In genomic region chr7:74418076-74418475, GRCh38 we compare ENCODE assay signal across 11 cellular contexts. TPM values are rescaled to one million over a fixed set of nuclear protein-coding genes. Genes with fewer than 3 reads are reported as not detected.
"Had no signal": no experiment of that assay in that cellular context is flagged by ENCODE, and none has a peak within 500 bp of the region (broad histone marks: within the 10 kb centered on the region; RNA-seq: fewer than 3 reads in every experiment).

No MANE protein-coding gene starts in this region.

- H3K36me3 Mint-ChIP-seq: activated naive CD8-positive, alpha-beta T cell; memory B cell; naive thymus-derived CD8-positive, alpha-beta T cell had no signal

- H3K36me3 ChIP-seq: colonic mucosa, esophagus muscularis mucosa, left ventricle myocardium inferior, prostate gland, sigmoid colon had no signal

- H3K4me1 ChIP-seq: colonic mucosa, prostate gland had no signal

- H3K9me3 ChIP-seq: colonic mucosa, esophagus muscularis mucosa, left ventricle myocardium inferior, prostate gland, sigmoid colon had no signal

- H3K4me3 ChIP-seq: colonic mucosa, esophagus muscularis mucosa, left ventricle myocardium inferior, prostate gland, sigmoid colon had no signal

- H3K27ac Mint-ChIP-seq: activated B cell treated with CpG ODN at 0.5 μM for 24 hours; activated CD8-positive, alpha-beta T cell treated with anti-CD3 and anti-CD28 coated beads for 36 hours; activated naive CD8-positive, alpha-beta T cell; memory B cell; T-helper 1 cell treated with Interleukin-12 subunit alpha and Interleukin-12 subunit beta and Interleukin-4 antibody, amounts not matched to agents 30 μg/mL and 1 μg/mL, for 36 hours had no signal

- H3K4me1 Mint-ChIP-seq: activated B cell treated with CpG ODN at 0.5 μM for 24 hours had no signal

- H3K27me3 ChIP-seq: colonic mucosa, sigmoid colon had no signal

- H3K4me3 Mint-ChIP-seq: activated B cell treated with CpG ODN at 0.5 μM for 24 hours; activated CD8-positive, alpha-beta T cell treated with anti-CD3 and anti-CD28 coated beads for 36 hours; activated naive CD8-positive, alpha-beta T cell; memory B cell; naive thymus-derived CD8-positive, alpha-beta T cell; T-helper 1 cell treated with Interleukin-12 subunit alpha and Interleukin-12 subunit beta and Interleukin-4 antibody, amounts not matched to agents 30 μg/mL and 1 μg/mL, for 36 hours had no signal

- H3K27me3 Mint-ChIP-seq: activated B cell treated with CpG ODN at 0.5 μM for 24 hours; activated CD8-positive, alpha-beta T cell treated with anti-CD3 and anti-CD28 coated beads for 36 hours; activated naive CD8-positive, alpha-beta T cell; memory B cell; naive thymus-derived CD8-positive, alpha-beta T cell had no signal

- H3K9me3 Mint-ChIP-seq: activated B cell treated with CpG ODN at 0.5 μM for 24 hours; activated CD8-positive, alpha-beta T cell treated with anti-CD3 and anti-CD28 coated beads for 36 hours; memory B cell; naive thymus-derived CD8-positive, alpha-beta T cell; T-helper 1 cell treated with Interleukin-12 subunit alpha and Interleukin-12 subunit beta and Interleukin-4 antibody, amounts not matched to agents 30 μg/mL and 1 μg/mL, for 36 hours had no signal

- H3K27ac ChIP-seq: colonic mucosa, esophagus muscularis mucosa, left ventricle myocardium inferior, prostate gland, sigmoid colon had no signal

RNA-seq across cellular contexts. Expression of gene GTF2IRD1, which starts 35.6 kb away (rescaled TPM):
- polyA plus RNA-seq: naive thymus-derived CD8-positive, alpha-beta T cell had no signal
